Comparison of ENCODE assay signal across 1 cellular context in the genomic region with DNA sequence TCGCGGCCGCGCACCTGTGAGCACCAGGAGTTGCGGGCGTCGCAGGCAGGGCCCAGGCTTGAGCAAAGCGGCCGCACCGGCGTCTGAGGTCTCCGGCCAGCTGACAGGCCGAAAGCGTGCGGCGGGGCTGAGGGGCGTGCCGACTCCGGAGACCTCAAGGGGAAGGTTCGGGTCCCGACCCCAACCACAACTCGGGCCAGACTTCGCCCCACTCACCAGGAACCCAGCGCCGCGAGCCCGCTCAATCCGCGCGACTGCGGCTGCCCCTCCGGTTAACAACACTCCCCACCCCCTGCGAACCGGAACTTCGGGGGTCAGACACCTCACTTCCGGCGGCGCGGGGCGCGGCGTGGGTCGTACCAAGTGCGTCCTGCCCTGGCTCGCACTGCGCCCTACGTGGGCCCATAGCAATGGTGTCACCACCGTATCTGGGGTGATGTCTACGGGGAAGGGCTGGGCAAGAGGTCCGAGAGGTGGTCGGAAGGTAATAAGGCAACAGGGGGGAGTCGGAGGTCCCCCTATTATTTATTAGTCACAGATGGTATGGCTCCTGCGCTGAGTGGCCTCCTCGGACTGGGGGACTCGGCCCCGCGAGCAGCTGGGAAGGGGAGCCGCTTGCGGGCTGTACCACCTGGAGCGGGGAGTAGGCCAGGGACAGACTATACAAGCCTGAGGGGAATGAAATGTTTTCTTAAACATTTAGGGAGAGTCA.
TF ChIP-seq lines count a peak whose summit lies in the region.

A gene (minus strand): TSS at position 280 of the 712 bp plus-strand sequence. CDS start 918 bp downstream, outside the sequence.

TF ChIP-seq in K562, 482 proteins besides CTCF, POLR2A, EP300 and RAD21 (continued from another document and continues in another):
- TF ChIP-seq, protein P1, sequence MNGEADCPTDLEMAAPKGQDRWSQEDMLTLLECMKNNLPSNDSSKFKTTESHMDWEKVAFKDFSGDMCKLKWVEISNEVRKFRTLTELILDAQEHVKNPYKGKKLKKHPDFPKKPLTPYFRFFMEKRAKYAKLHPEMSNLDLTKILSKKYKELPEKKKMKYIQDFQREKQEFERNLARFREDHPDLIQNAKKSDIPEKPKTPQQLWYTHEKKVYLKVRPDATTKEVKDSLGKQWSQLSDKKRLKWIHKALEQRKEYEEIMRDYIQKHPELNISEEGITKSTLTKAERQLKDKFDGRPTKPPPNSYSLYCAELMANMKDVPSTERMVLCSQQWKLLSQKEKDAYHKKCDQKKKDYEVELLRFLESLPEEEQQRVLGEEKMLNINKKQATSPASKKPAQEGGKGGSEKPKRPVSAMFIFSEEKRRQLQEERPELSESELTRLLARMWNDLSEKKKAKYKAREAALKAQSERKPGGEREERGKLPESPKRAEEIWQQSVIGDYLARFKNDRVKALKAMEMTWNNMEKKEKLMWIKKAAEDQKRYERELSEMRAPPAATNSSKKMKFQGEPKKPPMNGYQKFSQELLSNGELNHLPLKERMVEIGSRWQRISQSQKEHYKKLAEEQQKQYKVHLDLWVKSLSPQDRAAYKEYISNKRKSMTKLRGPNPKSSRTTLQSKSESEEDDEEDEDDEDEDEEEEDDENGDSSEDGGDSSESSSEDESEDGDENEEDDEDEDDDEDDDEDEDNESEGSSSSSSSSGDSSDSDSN (IDR thresholded peaks at IDR 0.05; ENCODE audit: borderline replicate concordance in 1 of 2, low read depth in 2 of 2, low read length in 2 of 2): peak in 1 of 2 experiments; percentile 17; a peak in 1 of 4 replicates
- peak; percentile 94 for TF ChIP-seq ZFX (CRISPR knock-in tag; IDR thresholded peaks at IDR 0.05)
- TF ChIP-seq, protein P2, sequence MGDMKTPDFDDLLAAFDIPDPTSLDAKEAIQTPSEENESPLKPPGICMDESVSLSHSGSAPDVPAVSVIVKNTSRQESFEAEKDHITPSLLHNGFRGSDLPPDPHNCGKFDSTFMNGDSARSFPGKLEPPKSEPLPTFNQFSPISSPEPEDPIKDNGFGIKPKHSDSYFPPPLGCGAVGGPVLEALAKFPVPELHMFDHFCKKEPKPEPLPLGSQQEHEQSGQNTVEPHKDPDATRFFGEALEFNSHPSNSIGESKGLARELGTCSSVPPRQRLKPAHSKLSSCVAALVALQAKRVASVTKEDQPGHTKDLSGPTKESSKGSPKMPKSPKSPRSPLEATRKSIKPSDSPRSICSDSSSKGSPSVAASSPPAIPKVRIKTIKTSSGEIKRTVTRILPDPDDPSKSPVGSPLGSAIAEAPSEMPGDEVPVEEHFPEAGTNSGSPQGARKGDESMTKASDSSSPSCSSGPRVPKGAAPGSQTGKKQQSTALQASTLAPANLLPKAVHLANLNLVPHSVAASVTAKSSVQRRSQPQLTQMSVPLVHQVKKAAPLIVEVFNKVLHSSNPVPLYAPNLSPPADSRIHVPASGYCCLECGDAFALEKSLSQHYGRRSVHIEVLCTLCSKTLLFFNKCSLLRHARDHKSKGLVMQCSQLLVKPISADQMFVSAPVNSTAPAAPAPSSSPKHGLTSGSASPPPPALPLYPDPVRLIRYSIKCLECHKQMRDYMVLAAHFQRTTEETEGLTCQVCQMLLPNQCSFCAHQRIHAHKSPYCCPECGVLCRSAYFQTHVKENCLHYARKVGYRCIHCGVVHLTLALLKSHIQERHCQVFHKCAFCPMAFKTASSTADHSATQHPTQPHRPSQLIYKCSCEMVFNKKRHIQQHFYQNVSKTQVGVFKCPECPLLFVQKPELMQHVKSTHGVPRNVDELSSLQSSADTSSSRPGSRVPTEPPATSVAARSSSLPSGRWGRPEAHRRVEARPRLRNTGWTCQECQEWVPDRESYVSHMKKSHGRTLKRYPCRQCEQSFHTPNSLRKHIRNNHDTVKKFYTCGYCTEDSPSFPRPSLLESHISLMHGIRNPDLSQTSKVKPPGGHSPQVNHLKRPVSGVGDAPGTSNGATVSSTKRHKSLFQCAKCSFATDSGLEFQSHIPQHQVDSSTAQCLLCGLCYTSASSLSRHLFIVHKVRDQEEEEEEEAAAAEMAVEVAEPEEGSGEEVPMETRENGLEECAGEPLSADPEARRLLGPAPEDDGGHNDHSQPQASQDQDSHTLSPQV (IDR thresholded peaks at IDR 0.05): no peak
- TF ChIP-seq POLR2AphosphoS5 (IDR thresholded peaks at IDR 0.05; ENCODE audit: control insufficient read depth, insufficient read depth, low read depth, low read length): peak; percentile 81
- TF ChIP-seq, protein P3, sequence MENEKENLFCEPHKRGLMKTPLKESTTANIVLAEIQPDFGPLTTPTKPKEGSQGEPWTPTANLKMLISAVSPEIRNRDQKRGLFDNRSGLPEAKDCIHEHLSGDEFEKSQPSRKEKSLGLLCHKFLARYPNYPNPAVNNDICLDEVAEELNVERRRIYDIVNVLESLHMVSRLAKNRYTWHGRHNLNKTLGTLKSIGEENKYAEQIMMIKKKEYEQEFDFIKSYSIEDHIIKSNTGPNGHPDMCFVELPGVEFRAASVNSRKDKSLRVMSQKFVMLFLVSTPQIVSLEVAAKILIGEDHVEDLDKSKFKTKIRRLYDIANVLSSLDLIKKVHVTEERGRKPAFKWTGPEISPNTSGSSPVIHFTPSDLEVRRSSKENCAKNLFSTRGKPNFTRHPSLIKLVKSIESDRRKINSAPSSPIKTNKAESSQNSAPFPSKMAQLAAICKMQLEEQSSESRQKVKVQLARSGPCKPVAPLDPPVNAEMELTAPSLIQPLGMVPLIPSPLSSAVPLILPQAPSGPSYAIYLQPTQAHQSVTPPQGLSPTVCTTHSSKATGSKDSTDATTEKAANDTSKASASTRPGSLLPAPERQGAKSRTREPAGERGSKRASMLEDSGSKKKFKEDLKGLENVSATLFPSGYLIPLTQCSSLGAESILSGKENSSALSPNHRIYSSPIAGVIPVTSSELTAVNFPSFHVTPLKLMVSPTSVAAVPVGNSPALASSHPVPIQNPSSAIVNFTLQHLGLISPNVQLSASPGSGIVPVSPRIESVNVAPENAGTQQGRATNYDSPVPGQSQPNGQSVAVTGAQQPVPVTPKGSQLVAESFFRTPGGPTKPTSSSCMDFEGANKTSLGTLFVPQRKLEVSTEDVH (IDR thresholded peaks at IDR 0.05; ENCODE audit: low read depth, partially characterized antibody): peak; percentile 77
- TF ChIP-seq NBN (IDR thresholded peaks at IDR 0.05; ENCODE audit: low read depth): peak; percentile 86; the same call in 1 of the 2 replicates
- TF ChIP-seq PHB2 (IDR thresholded peaks at IDR 0.05; ENCODE audit: low read depth): no peak
- TF ChIP-seq, protein P4, sequence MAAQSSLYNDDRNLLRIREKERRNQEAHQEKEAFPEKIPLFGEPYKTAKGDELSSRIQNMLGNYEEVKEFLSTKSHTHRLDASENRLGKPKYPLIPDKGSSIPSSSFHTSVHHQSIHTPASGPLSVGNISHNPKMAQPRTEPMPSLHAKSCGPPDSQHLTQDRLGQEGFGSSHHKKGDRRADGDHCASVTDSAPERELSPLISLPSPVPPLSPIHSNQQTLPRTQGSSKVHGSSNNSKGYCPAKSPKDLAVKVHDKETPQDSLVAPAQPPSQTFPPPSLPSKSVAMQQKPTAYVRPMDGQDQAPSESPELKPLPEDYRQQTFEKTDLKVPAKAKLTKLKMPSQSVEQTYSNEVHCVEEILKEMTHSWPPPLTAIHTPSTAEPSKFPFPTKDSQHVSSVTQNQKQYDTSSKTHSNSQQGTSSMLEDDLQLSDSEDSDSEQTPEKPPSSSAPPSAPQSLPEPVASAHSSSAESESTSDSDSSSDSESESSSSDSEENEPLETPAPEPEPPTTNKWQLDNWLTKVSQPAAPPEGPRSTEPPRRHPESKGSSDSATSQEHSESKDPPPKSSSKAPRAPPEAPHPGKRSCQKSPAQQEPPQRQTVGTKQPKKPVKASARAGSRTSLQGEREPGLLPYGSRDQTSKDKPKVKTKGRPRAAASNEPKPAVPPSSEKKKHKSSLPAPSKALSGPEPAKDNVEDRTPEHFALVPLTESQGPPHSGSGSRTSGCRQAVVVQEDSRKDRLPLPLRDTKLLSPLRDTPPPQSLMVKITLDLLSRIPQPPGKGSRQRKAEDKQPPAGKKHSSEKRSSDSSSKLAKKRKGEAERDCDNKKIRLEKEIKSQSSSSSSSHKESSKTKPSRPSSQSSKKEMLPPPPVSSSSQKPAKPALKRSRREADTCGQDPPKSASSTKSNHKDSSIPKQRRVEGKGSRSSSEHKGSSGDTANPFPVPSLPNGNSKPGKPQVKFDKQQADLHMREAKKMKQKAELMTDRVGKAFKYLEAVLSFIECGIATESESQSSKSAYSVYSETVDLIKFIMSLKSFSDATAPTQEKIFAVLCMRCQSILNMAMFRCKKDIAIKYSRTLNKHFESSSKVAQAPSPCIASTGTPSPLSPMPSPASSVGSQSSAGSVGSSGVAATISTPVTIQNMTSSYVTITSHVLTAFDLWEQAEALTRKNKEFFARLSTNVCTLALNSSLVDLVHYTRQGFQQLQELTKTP (IDR thresholded peaks at IDR 0.05; ENCODE audit: low read depth in 1 of 2, partially characterized antibody in 2 of 2): peak; percentile 30 to 52
- peak; percentile 72; the same call in 1 of the 2 replicates for TF ChIP-seq ZNF766 (CRISPR knock-in tag; conservative IDR thresholded peaks at IDR 0.05)
- TF ChIP-seq, protein P5, sequence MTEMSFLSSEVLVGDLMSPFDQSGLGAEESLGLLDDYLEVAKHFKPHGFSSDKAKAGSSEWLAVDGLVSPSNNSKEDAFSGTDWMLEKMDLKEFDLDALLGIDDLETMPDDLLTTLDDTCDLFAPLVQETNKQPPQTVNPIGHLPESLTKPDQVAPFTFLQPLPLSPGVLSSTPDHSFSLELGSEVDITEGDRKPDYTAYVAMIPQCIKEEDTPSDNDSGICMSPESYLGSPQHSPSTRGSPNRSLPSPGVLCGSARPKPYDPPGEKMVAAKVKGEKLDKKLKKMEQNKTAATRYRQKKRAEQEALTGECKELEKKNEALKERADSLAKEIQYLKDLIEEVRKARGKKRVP (CRISPR knock-in tag; IDR thresholded peaks at IDR 0.05): no peak
- TF ChIP-seq ZNF232 (CRISPR knock-in tag; IDR thresholded peaks at IDR 0.05): 0 out of 2 replicates have a peak, but pooled peaks have one; percentile 34
- TF ChIP-seq, protein P6, sequence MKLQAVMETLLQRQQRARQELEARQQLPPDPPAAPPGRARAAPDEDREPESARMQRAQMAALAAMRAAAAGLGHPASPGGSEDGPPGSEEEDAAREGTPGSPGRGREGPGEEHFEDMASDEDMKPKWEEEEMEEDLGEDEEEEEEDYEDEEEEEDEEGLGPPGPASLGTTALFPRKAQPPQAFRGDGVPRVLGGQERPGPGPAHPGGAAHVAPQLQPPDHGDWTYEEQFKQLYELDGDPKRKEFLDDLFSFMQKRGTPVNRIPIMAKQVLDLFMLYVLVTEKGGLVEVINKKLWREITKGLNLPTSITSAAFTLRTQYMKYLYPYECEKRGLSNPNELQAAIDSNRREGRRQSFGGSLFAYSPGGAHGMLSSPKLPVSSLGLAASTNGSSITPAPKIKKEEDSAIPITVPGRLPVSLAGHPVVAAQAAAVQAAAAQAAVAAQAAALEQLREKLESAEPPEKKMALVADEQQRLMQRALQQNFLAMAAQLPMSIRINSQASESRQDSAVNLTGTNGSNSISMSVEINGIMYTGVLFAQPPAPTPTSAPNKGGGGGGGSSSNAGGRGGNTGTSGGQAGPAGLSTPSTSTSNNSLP (IDR thresholded peaks at IDR 0.05; ENCODE audit: borderline replicate concordance, low read depth, low read length): 0 out of 2 replicates have a peak, but pooled peaks have one; percentile 9
- TF ChIP-seq CEBPG (CRISPR knock-in tag; IDR thresholded peaks at IDR 0.05): no peak
- TF ChIP-seq CEBPG (tag; conservative IDR thresholded peaks at IDR 0.05 in 1 of 2, IDR thresholded peaks at IDR 0.05 in 1 of 2): no peak
- TF ChIP-seq, protein P7, sequence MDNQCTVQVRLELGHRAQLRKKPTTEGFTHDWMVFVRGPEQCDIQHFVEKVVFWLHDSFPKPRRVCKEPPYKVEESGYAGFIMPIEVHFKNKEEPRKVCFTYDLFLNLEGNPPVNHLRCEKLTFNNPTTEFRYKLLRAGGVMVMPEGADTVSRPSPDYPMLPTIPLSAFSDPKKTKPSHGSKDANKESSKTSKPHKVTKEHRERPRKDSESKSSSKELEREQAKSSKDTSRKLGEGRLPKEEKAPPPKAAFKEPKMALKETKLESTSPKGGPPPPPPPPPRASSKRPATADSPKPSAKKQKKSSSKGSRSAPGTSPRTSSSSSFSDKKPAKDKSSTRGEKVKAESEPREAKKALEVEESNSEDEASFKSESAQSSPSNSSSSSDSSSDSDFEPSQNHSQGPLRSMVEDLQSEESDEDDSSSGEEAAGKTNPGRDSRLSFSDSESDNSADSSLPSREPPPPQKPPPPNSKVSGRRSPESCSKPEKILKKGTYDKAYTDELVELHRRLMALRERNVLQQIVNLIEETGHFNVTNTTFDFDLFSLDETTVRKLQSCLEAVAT (IDR thresholded peaks at IDR 0.05): peak in 1 of 2 experiments; percentile 17; a peak in 1 of 4 replicates
- TF ChIP-seq KLF1 (tag; IDR thresholded peaks at IDR 0.05): peak; percentile 78; the same call in 1 of the 2 replicates
- peak; percentile 64; the same call in 1 of the 2 replicates for TF ChIP-seq LCOR (CRISPR knock-in tag; IDR thresholded peaks at IDR 0.05)
- 0 out of 2 replicates have a peak, but pooled peaks have one; percentile 17 for TF ChIP-seq MTF1 (CRISPR knock-in tag; IDR thresholded peaks at IDR 0.05; ENCODE audit: borderline replicate concordance)
- TF ChIP-seq EP400 (IDR thresholded peaks at IDR 0.05): peak; percentile 99
- TF ChIP-seq KLF6 (CRISPR knock-in tag; IDR thresholded peaks at IDR 0.05; ENCODE audit: borderline replicate concordance): peak; percentile 86; the same call in 1 of the 2 replicates
- 0 out of 2 replicates have a peak, but pooled peaks have one; percentile 41 for TF ChIP-seq ZSCAN29 (IDR thresholded peaks at IDR 0.05)
- TF ChIP-seq, protein P8, sequence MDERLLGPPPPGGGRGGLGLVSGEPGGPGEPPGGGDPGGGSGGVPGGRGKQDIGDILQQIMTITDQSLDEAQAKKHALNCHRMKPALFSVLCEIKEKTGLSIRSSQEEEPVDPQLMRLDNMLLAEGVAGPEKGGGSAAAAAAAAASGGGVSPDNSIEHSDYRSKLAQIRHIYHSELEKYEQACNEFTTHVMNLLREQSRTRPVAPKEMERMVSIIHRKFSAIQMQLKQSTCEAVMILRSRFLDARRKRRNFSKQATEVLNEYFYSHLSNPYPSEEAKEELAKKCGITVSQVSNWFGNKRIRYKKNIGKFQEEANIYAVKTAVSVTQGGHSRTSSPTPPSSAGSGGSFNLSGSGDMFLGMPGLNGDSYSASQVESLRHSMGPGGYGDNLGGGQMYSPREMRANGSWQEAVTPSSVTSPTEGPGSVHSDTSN (CRISPR knock-in tag; IDR thresholded peaks at IDR 0.05; ENCODE audit: low read depth): no peak
- TF ChIP-seq, protein P8 (tag; conservative IDR thresholded peaks at IDR 0.05; ENCODE audit: low read depth): no peak
- no peak for TF ChIP-seq ZNF143 (CRISPR knock-in tag; IDR thresholded peaks at IDR 0.05)
- TF ChIP-seq KDM2B (CRISPR knock-in tag; IDR thresholded peaks at IDR 0.05): 0 out of 2 replicates have a peak, but pooled peaks have one; percentile 35
- TF ChIP-seq ZNF41 (CRISPR knock-in tag; conservative IDR thresholded peaks at IDR 0.05): 0 out of 2 replicates have a peak, but pooled peaks have one; percentile 24
- TF ChIP-seq ARNT (IDR thresholded peaks at IDR 0.05): peak in 1 of 2 experiments; percentile 52; a peak in 1 of 4 replicates
- peak; percentile 81 for TF ChIP-seq C11orf30 (IDR thresholded peaks at IDR 0.05; ENCODE audit: low read depth)
- peak; percentile 89 for TF ChIP-seq SP1 (CRISPR knock-in tag; IDR thresholded peaks at IDR 0.05)
